8 cellular contexts compared by ENCODE assay signal in genomic region chr15:32614712-32615050, GRCh38. TPM values are rescaled to one million over a fixed set of nuclear protein-coding genes. Genes with fewer than 3 reads are reported as not detected.
A peak's percentile ranks its signal among the peaks of the same experiment; 100 is the strongest.
DNase-seq lines count a peak whose midpoint lies in the region; ATAC-seq, FAIRE-seq and TF ChIP-seq lines count a peak whose summit lies in the region.
"Not testable (repeated sequence)": the region's sequence is repeated elsewhere in the genome, so short reads cannot be mapped to it uniquely, and the experiment has no call there.

No MANE protein-coding gene starts in this region.

- not testable (repeated sequence) for H3K9me1 ChIP-seq in endothelial cell of umbilical vein (replicated peaks; ENCODE audit: control insufficient read depth, extremely low read depth, insufficient read depth, low read length)

- H3K4me3 ChIP-seq in BE2C (ENCODE audit: low read depth, low read length): peak overlapping the region; percentile 72
- H3K4me3 ChIP-seq in endothelial cell of umbilical vein (replicated peaks in 1 of 3; ENCODE audit: insufficient read depth in 1 of 3, low read depth in 1 of 3, low read length in 3 of 3): peak overlapping the region; percentile 48 to 84 (median 63)
- peak overlapping the region; percentile 68 to 81 (median 79) for H3K4me3 ChIP-seq in HepG2 (replicated peaks in 1 of 3; ENCODE audit: insufficient read depth in 1 of 3, low read depth in 2 of 3, low read length in 3 of 3)
- H3K4me3 ChIP-seq in sigmoid colon: peak overlapping the region; percentile 30 to 53 (median 48)

- H3K4me2 ChIP-seq in endothelial cell of umbilical vein (ENCODE audit: insufficient read depth, low read length) (peak overlapping the region; percentile 76), HepG2 (ENCODE audit: low read depth, low read length) (peak overlapping the region; percentile 61)

- not testable (repeated sequence) for H3K27me3 ChIP-seq in BE2C; endothelial cell of umbilical vein (ENCODE audit: control insufficient read depth in 2 of 2, insufficient read depth in 2 of 2, low read length in 2 of 2); HepG2 (ENCODE audit: control insufficient read depth in 1 of 2, insufficient read depth in 2 of 2, low read length in 2 of 2); sigmoid colon

- H3K36me3 Mint-ChIP-seq in activated T-helper 1 cell treated with anti-CD3 and anti-CD28 coated beads, Interleukin-12 subunit alpha, Interleukin-12 subunit beta, Interleukin-2, Interleukin-4 antibody, amounts not matched to agents 30 ng/mL and 10 ng/mL and 1 ng/mL, durations not matched to agents 14 hours and 24 hours and 36 hours (ENCODE audit: low read depth): peaks cover 11% of the 10 kb centered on the region

- not testable (repeated sequence) for TF ChIP-seq POLR2A in endothelial cell of umbilical vein (IDR thresholded peaks at IDR 0.05; ENCODE audit: low read depth, low read length); HepG2 (IDR thresholded peaks at IDR 0.05; ENCODE audit: insufficient read depth in 1 of 2, low read depth in 2 of 2, low read length in 2 of 2); sigmoid colon (IDR thresholded peaks at IDR 0.05)

- 3% methylated on average over 8 of the region's 16 CpGs for WGBS in HepG2 (ENCODE audit: low lambda C conversion rate)
- 0% methylated on average over 11 of the region's 16 CpGs for WGBS in sigmoid colon, 2 donors

- DNase-seq in BE2C (peak; percentile 47), sigmoid colon (peak; percentile 74)
- not testable (repeated sequence) for DNase-seq in activated T-helper 1 cell treated with anti-CD3 and anti-CD28 coated beads, Interleukin-12 subunit alpha, Interleukin-12 subunit beta, Interleukin-2, Interleukin-4 antibody, amounts not matched to agents 30 ng/mL and 10 ng/mL and 1 ng/mL, durations not matched to agents 14 hours and 24 hours and 36 hours (ENCODE audit: low spot score); endothelial cell of umbilical vein (ENCODE audit: low read depth, low spot score); HepG2 (ENCODE audit: low spot score)

- peak overlapping the region; percentile 93 for H3K27ac ChIP-seq in KOPT-K1 (ENCODE audit: low read depth, low read length, poor library complexity, severe bottlenecking)
- H3K27ac ChIP-seq in endothelial cell of umbilical vein (ENCODE audit: insufficient read depth, low read depth, low read length): peak overlapping the region; percentile 97
- peak overlapping the region; percentile 85 for H3K27ac ChIP-seq in HepG2 (ENCODE audit: extremely low read length, insufficient read depth, low read length)
- H3K27ac ChIP-seq in sigmoid colon: peak overlapping the region; percentile 73 to 81 (median 74)

- not testable (repeated sequence) for H3K9me3 ChIP-seq in BE2C; KOPT-K1 (ENCODE audit: insufficient read depth, low read length, poor library complexity, severe bottlenecking); endothelial cell of umbilical vein (replicated peaks; ENCODE audit: control insufficient read depth, insufficient read depth, low read length); HepG2 (ENCODE audit: low read length); sigmoid colon

- H3K27ac Mint-ChIP-seq in activated T-helper 1 cell treated with anti-CD3 and anti-CD28 coated beads, Interleukin-12 subunit alpha, Interleukin-12 subunit beta, Interleukin-2, Interleukin-4 antibody, amounts not matched to agents 30 ng/mL and 10 ng/mL and 1 ng/mL, durations not matched to agents 14 hours and 24 hours and 36 hours: peak overlapping the region; percentile 96

- FAIRE-seq in endothelial cell of umbilical vein (lab: Jason Lieb, UNC) (peak; percentile 15), HepG2 (lab: Jason Lieb, UNC) (peak; percentile 21)

- peaks cover 25% of the 10 kb centered on the region for H3K4me1 Mint-ChIP-seq in activated T-helper 1 cell treated with anti-CD3 and anti-CD28 coated beads, Interleukin-12 subunit alpha, Interleukin-12 subunit beta, Interleukin-2, Interleukin-4 antibody, amounts not matched to agents 30 ng/mL and 10 ng/mL and 1 ng/mL, durations not matched to agents 14 hours and 24 hours and 36 hours (ENCODE audit: low read depth)

- H3K4me3 Mint-ChIP-seq in activated T-helper 1 cell treated with anti-CD3 and anti-CD28 coated beads, Interleukin-12 subunit alpha, Interleukin-12 subunit beta, Interleukin-2, Interleukin-4 antibody, amounts not matched to agents 30 ng/mL and 10 ng/mL and 1 ng/mL, durations not matched to agents 14 hours and 24 hours and 36 hours: peak overlapping the region; percentile 98

- ATAC-seq in GM19395 (IDR thresholded peaks at IDR 0.05; ENCODE audit: unreplicated experiment) (peak; percentile 29), HG02870 (IDR thresholded peaks at IDR 0.05; ENCODE audit: unreplicated experiment) (peak; percentile 13), HepG2 (peak; percentile 68)

- CTCF ChIA-PET in endothelial cell of umbilical vein (lab: Charles Lee); HepG2 (lab: Yijun Ruan, JAX; ENCODE audit: low intra/inter-chr PET ratio, low total read pairs): not testable (repeated sequence)

- BruUV-seq in endothelial cell of umbilical vein (replicated peaks; lab: Mats Ljungman, UMichigan): TSS peak; percentile 70
- not testable (repeated sequence) for BruUV-seq in HepG2 (replicated peaks; lab: Mats Ljungman, UMichigan)

- H2AFZ ChIP-seq in endothelial cell of umbilical vein (ENCODE audit: low read depth, low read length): peak overlapping the region; percentile 73
- H2AFZ ChIP-seq in HepG2 (ENCODE audit: low read length): not testable (repeated sequence)

- peak overlapping the region; percentile 85 for H3K9ac ChIP-seq in endothelial cell of umbilical vein (replicated peaks; ENCODE audit: extremely low read depth, insufficient read depth, low read length)
- H3K9ac ChIP-seq in HepG2 (ENCODE audit: insufficient read depth, low read depth, low read length): peak overlapping the region; percentile 77

- not testable (repeated sequence) for H4K20me1 ChIP-seq in endothelial cell of umbilical vein (replicated peaks; ENCODE audit: control insufficient read depth, extremely low read depth, insufficient read depth, low read length); HepG2 (ENCODE audit: insufficient read depth, low read length)

- H3K4me1 ChIP-seq in BE2C; endothelial cell of umbilical vein (ENCODE audit: control insufficient read depth, extremely low read depth, insufficient read depth, low read length); HepG2 (ENCODE audit: insufficient read depth, low read length): not testable (repeated sequence)
- H3K4me1 ChIP-seq in sigmoid colon: peaks cover 0 to 10% (median 8%) of the 10 kb centered on the region in 4 donors

- not testable (repeated sequence) for TF ChIP-seq CTCF in BE2C (IDR thresholded peaks at IDR 0.05; ENCODE audit: low read depth, low read length); endothelial cell of umbilical vein (IDR thresholded peaks at IDR 0.05; ENCODE audit: extremely low read depth in 1 of 2, insufficient read depth in 1 of 2, low read depth in 1 of 2, low read length in 2 of 2); HepG2 (CRISPR knock-in tag; IDR thresholded peaks at IDR 0.05); sigmoid colon (IDR thresholded peaks at IDR 0.05)

- TF ChIP-seq RAD21 in HepG2 (CRISPR knock-in tag; IDR thresholded peaks at IDR 0.05): not testable (repeated sequence)

- H3K27me3 Mint-ChIP-seq in activated T-helper 1 cell treated with anti-CD3 and anti-CD28 coated beads, Interleukin-12 subunit alpha, Interleukin-12 subunit beta, Interleukin-2, Interleukin-4 antibody, amounts not matched to agents 30 ng/mL and 10 ng/mL and 1 ng/mL, durations not matched to agents 14 hours and 24 hours and 36 hours (ENCODE audit: insufficient read depth): not testable (repeated sequence)

- POLR2A ChIA-PET in endothelial cell of umbilical vein (lab: Charles Lee); HepG2 (lab: Yijun Ruan, JAX): not testable (repeated sequence)

- intact Hi-C loops in activated T-helper 1 cell treated with anti-CD3 and anti-CD28 coated beads, Interleukin-12 subunit alpha, Interleukin-12 subunit beta, Interleukin-2, Interleukin-4 antibody, amounts not matched to agents 30 ng/mL and 10 ng/mL and 1 ng/mL, durations not matched to agents 14 hours and 24 hours and 36 hours (cut with micrococcal nuclease); endothelial cell of umbilical vein (cut with micrococcal nuclease); HepG2 (cut with micrococcal nuclease; ENCODE audit: unreplicated experiment); sigmoid colon (cut with DNase I): not testable (repeated sequence)

- not testable (repeated sequence) for H3K36me3 ChIP-seq in BE2C; KOPT-K1 (ENCODE audit: insufficient read depth, low read length); endothelial cell of umbilical vein (ENCODE audit: control insufficient read depth in 2 of 2, extremely low read depth in 1 of 2, insufficient read depth in 2 of 2, low read length in 2 of 2); HepG2 (replicated peaks in 1 of 2; ENCODE audit: control insufficient read depth in 1 of 2, insufficient read depth in 2 of 2, low read length in 2 of 2); sigmoid colon

- peaks cover 38% of the 10 kb centered on the region for H3K79me2 ChIP-seq in endothelial cell of umbilical vein (ENCODE audit: control insufficient read depth, insufficient read depth, low read length)
- H3K79me2 ChIP-seq in HepG2 (ENCODE audit: insufficient read depth, low read length): peaks cover 36% of the 10 kb centered on the region

- in situ Hi-C loops in HepG2 (cut with HindIII; ENCODE audit: extremely low pct_ligation_motif_present, low pct_unique_long_range_greater_than_20kb): not testable (repeated sequence)

- dilution Hi-C loops in endothelial cell of umbilical vein (cut with MboI; ENCODE audit: extremely low pct_ligation_motif_present, low sequenced_read_pairs): not testable (repeated sequence)

- not testable (repeated sequence) for TF ChIP-seq EP300 in HepG2 (IDR thresholded peaks at IDR 0.05; ENCODE audit: low read depth in 2 of 2, low read length in 2 of 2); HepG2 (CRISPR knock-in tag; IDR thresholded peaks at IDR 0.05; ENCODE audit: borderline replicate concordance); sigmoid colon (IDR thresholded peaks at IDR 0.05)

- not testable (repeated sequence) for H3K9me3 Mint-ChIP-seq in activated T-helper 1 cell treated with anti-CD3 and anti-CD28 coated beads, Interleukin-12 subunit alpha, Interleukin-12 subunit beta, Interleukin-2, Interleukin-4 antibody, amounts not matched to agents 30 ng/mL and 10 ng/mL and 1 ng/mL, durations not matched to agents 14 hours and 24 hours and 36 hours

RNA-seq across cellular contexts. Expression of gene ARHGAP11A, which starts 0.6 kb away (rescaled TPM):
- 17.1 TPM for polyA plus RNA-seq in BE2C (2012; ENCODE audit: insufficient read depth, insufficient read length, low read depth)
- total RNA-seq in activated T-helper 1 cell treated with anti-CD3 and anti-CD28 coated beads, Interleukin-12 subunit alpha, Interleukin-12 subunit beta, Interleukin-2, Interleukin-4 antibody, amounts not matched to agents 30 ng/mL and 10 ng/mL and 1 ng/mL, durations not matched to agents 14 hours and 24 hours and 36 hours: 90.2 and 96.4 TPM in 2 replicates
- total RNA-seq in endothelial cell of umbilical vein: 82.3 and 94.1 TPM in 2 replicates
- polyA plus RNA-seq in endothelial cell of umbilical vein: 4.6 and 6.6 TPM in 2 replicates
- 9.5 and 10.9 TPM in 2 replicates for polyA plus RNA-seq in endothelial cell of umbilical vein (2011; cell fraction: cytosol; rRNA removed)
- 12.2 and 16.9 TPM in 2 replicates for polyA plus RNA-seq in endothelial cell of umbilical vein (2011; cell fraction: nucleus; rRNA removed)
- 19.7 and 44.0 TPM in 2 replicates for polyA plus RNA-seq in endothelial cell of umbilical vein (2012)
- 8.2 and 10.1 TPM in 2 replicates for polyA minus RNA-seq in endothelial cell of umbilical vein
- 22.2 TPM for polyA minus RNA-seq in endothelial cell of umbilical vein (2011; cell fraction: cytosol; rRNA and poly(A)+ RNA removed)
- polyA minus RNA-seq in endothelial cell of umbilical vein (2011; cell fraction: nucleus; rRNA and poly(A)+ RNA removed): 8.2 and 15.2 TPM in 2 replicates
- 46.3 and 59.2 TPM in 2 replicates for total RNA-seq in HepG2 (2016; rRNA removed; fragmentation: Illumina TruSeq; extraction: Trizol)
- 4.3 and 4.7 TPM in 2 replicates for total RNA-seq in HepG2 (2016; cell fraction: cytosol; rRNA removed; fragmentation: Illumina TruSeq; extraction: Trizol; ENCODE audit: low read depth)
- total RNA-seq in HepG2 (2016; cell fraction: insoluble cytoplasmic fraction; rRNA removed; fragmentation: Illumina TruSeq; extraction: Trizol): 46.2 and 55.5 TPM in 2 replicates
- total RNA-seq in HepG2 (2016; cell fraction: membrane; rRNA removed; fragmentation: Illumina TruSeq; extraction: Trizol): 20.2 and 22.3 TPM in 2 replicates
- total RNA-seq in HepG2 (2016; cell fraction: nucleus; rRNA removed; fragmentation: Illumina TruSeq; extraction: Trizol): 28.1 and 31.3 TPM in 2 replicates
- 3.2 and 5.1 TPM in 2 replicates for polyA plus RNA-seq in HepG2 (2011; rRNA removed)
- 2.2 and 2.4 TPM in 2 replicates for polyA plus RNA-seq in HepG2 (2011; cell fraction: cytosol; rRNA removed)
- polyA plus RNA-seq in HepG2 (2011; cell fraction: nucleus; rRNA removed): 2.3 and 3.1 TPM in 2 replicates
- polyA plus RNA-seq in HepG2 (2012): 6.3 and 19.0 TPM in 2 replicates
- 3.1 and 3.6 TPM in 2 replicates for polyA plus RNA-seq in HepG2 (2016; cell fraction: cytosol; fragmentation: Illumina TruSeq; extraction: Trizol; ENCODE audit: low read depth)
- polyA plus RNA-seq in HepG2 (2016; cell fraction: insoluble cytoplasmic fraction; fragmentation: Illumina TruSeq; extraction: Trizol; ENCODE audit: low read depth): 40.3 and 47.6 TPM in 2 replicates
- 8.8 and 10.2 TPM in 2 replicates for polyA plus RNA-seq in HepG2 (2016; cell fraction: membrane; fragmentation: Illumina TruSeq; extraction: Trizol; ENCODE audit: low read depth)
- polyA plus RNA-seq in HepG2 (2016; cell fraction: nucleus; fragmentation: Illumina TruSeq; extraction: Trizol; ENCODE audit: insufficient read depth, low read depth): 48.9 and 49.7 TPM in 2 replicates
- polyA minus RNA-seq in HepG2 (2011; rRNA and poly(A)+ RNA removed; ENCODE audit: low replicate concordance): 1.8 and 15.9 TPM in 2 replicates
- 4.7 and 6.0 TPM in 2 replicates for polyA minus RNA-seq in HepG2 (2011; cell fraction: cytosol; rRNA and poly(A)+ RNA removed)
- 12.3 and 16.1 TPM in 2 replicates for polyA minus RNA-seq in HepG2 (2011; cell fraction: nucleus; rRNA and poly(A)+ RNA removed)
- 1 to 10 TPM in 3 of 4 donors, under 1 TPM in 1; 0.99 to 3.6 (median 1.3) TPM for total RNA-seq in sigmoid colon
- polyA plus RNA-seq in sigmoid colon: 10 to 100 TPM in 1 of 3 donors, 1 to 10 TPM in 2; 3.5 to 12.3 (median 7.2) TPM

RNA-seq across cellular contexts. Expression of gene GOLGA8N, which starts 21.4 kb away (rescaled TPM):
- 0.32 TPM for polyA plus RNA-seq in BE2C (2012; ENCODE audit: insufficient read depth, insufficient read length, low read depth)
- 6.2 and 7.7 TPM in 2 replicates for total RNA-seq in activated T-helper 1 cell treated with anti-CD3 and anti-CD28 coated beads, Interleukin-12 subunit alpha, Interleukin-12 subunit beta, Interleukin-2, Interleukin-4 antibody, amounts not matched to agents 30 ng/mL and 10 ng/mL and 1 ng/mL, durations not matched to agents 14 hours and 24 hours and 36 hours
- total RNA-seq in endothelial cell of umbilical vein (4.5 and 4.8 TPM in 2 replicates), HepG2 (2016; rRNA removed; fragmentation: Illumina TruSeq; extraction: Trizol) (0.49 and 0.66 TPM in 2 replicates), sigmoid colon (10 to 100 TPM in 2 of 4 donors, 1 to 10 TPM in 2; 7.7 to 22.7 (median 10.3) TPM)
- polyA plus RNA-seq in endothelial cell of umbilical vein (1.2 and 1.6 TPM in 2 replicates), HepG2 (2011; rRNA removed) (1.6 and 2.1 TPM in 2 replicates), sigmoid colon (1 to 10 TPM in 2 of 3 donors, under 1 TPM in 1; 0.46 to 5.3 (median 1.8) TPM)
- polyA plus RNA-seq in endothelial cell of umbilical vein (2011; cell fraction: cytosol; rRNA removed): 0.45 and 0.54 TPM in 2 replicates
- 14.1 and 15.9 TPM in 2 replicates for polyA plus RNA-seq in endothelial cell of umbilical vein (2011; cell fraction: nucleus; rRNA removed)
- polyA plus RNA-seq in endothelial cell of umbilical vein (2012): 2.8 and 3.0 TPM in 2 replicates
- polyA minus RNA-seq in endothelial cell of umbilical vein: 6.4 and 10.9 TPM in 2 replicates
- polyA minus RNA-seq in endothelial cell of umbilical vein (2011; cell fraction: cytosol; rRNA and poly(A)+ RNA removed): 0.31 TPM
- 8.6 and 8.9 TPM in 2 replicates for polyA minus RNA-seq in endothelial cell of umbilical vein (2011; cell fraction: nucleus; rRNA and poly(A)+ RNA removed)
- total RNA-seq in HepG2 (2016; cell fraction: cytosol; rRNA removed; fragmentation: Illumina TruSeq; extraction: Trizol; ENCODE audit: low read depth): not detected in 2 replicates
- 0.18 and 1.7 TPM in 2 replicates for total RNA-seq in HepG2 (2016; cell fraction: insoluble cytoplasmic fraction; rRNA removed; fragmentation: Illumina TruSeq; extraction: Trizol)
- total RNA-seq in HepG2 (2016; cell fraction: membrane; rRNA removed; fragmentation: Illumina TruSeq; extraction: Trizol): 0.15 and 0.55 TPM in 2 replicates
- 0.53 and 0.78 TPM in 2 replicates for total RNA-seq in HepG2 (2016; cell fraction: nucleus; rRNA removed; fragmentation: Illumina TruSeq; extraction: Trizol)
- 0.09 and 0.15 TPM in 2 replicates for polyA plus RNA-seq in HepG2 (2011; cell fraction: cytosol; rRNA removed)
- polyA plus RNA-seq in HepG2 (2011; cell fraction: nucleus; rRNA removed): 4.7 TPM in 2 replicates
- 1.2 and 2.6 TPM in 2 replicates for polyA plus RNA-seq in HepG2 (2012)
- not detected in 2 replicates for polyA plus RNA-seq in HepG2 (2016; cell fraction: cytosol; fragmentation: Illumina TruSeq; extraction: Trizol; ENCODE audit: low read depth)
- 0.09 and 0.12 TPM in 2 replicates for polyA plus RNA-seq in HepG2 (2016; cell fraction: insoluble cytoplasmic fraction; fragmentation: Illumina TruSeq; extraction: Trizol; ENCODE audit: low read depth)
- polyA plus RNA-seq in HepG2 (2016; cell fraction: membrane; fragmentation: Illumina TruSeq; extraction: Trizol; ENCODE audit: low read depth): 0.07 TPM in 1 of 2 replicates, not detected in the other
- 2.9 TPM in 2 replicates for polyA plus RNA-seq in HepG2 (2016; cell fraction: nucleus; fragmentation: Illumina TruSeq; extraction: Trizol; ENCODE audit: insufficient read depth, low read depth)
- 1.6 and 2.5 TPM in 2 replicates for polyA minus RNA-seq in HepG2 (2011; rRNA and poly(A)+ RNA removed; ENCODE audit: low replicate concordance)
- 0.89 TPM in 1 of 2 replicates, not detected in the other for polyA minus RNA-seq in HepG2 (2011; cell fraction: cytosol; rRNA and poly(A)+ RNA removed)
- polyA minus RNA-seq in HepG2 (2011; cell fraction: nucleus; rRNA and poly(A)+ RNA removed): 3.4 and 5.0 TPM in 2 replicates

RNA-seq across cellular contexts. Expression of gene SCG5, which starts 26.8 kb away (rescaled TPM):
- 203 TPM for polyA plus RNA-seq in BE2C (2012; ENCODE audit: insufficient read depth, insufficient read length, low read depth)
- 1.6 and 2.6 TPM in 2 replicates for total RNA-seq in activated T-helper 1 cell treated with anti-CD3 and anti-CD28 coated beads, Interleukin-12 subunit alpha, Interleukin-12 subunit beta, Interleukin-2, Interleukin-4 antibody, amounts not matched to agents 30 ng/mL and 10 ng/mL and 1 ng/mL, durations not matched to agents 14 hours and 24 hours and 36 hours
- total RNA-seq in endothelial cell of umbilical vein (2.1 and 3.3 TPM in 2 replicates), HepG2 (2016; rRNA removed; fragmentation: Illumina TruSeq; extraction: Trizol) (2.4 and 3.5 TPM in 2 replicates), sigmoid colon (1 to 10 TPM; 2.2 to 10.0 (median 3.7) TPM)
- polyA plus RNA-seq in endothelial cell of umbilical vein (3.4 and 3.9 TPM in 2 replicates), HepG2 (2011; rRNA removed) (2.3 and 2.6 TPM in 2 replicates), sigmoid colon (1 to 10 TPM; 2.8 to 5.7 (median 3.0) TPM)
- polyA plus RNA-seq in endothelial cell of umbilical vein (2011; cell fraction: cytosol; rRNA removed): 2.6 and 4.9 TPM in 2 replicates
- 2.6 and 3.1 TPM in 2 replicates for polyA plus RNA-seq in endothelial cell of umbilical vein (2011; cell fraction: nucleus; rRNA removed)
- polyA plus RNA-seq in endothelial cell of umbilical vein (2012): 2.4 and 6.3 TPM in 2 replicates
- 1.5 and 3.7 TPM in 2 replicates for polyA minus RNA-seq in endothelial cell of umbilical vein
- not detected for polyA minus RNA-seq in endothelial cell of umbilical vein (2011; cell fraction: cytosol; rRNA and poly(A)+ RNA removed)
- 1.6 and 1.9 TPM in 2 replicates for polyA minus RNA-seq in endothelial cell of umbilical vein (2011; cell fraction: nucleus; rRNA and poly(A)+ RNA removed)
- total RNA-seq in HepG2 (2016; cell fraction: cytosol; rRNA removed; fragmentation: Illumina TruSeq; extraction: Trizol; ENCODE audit: low read depth): 1.1 and 1.3 TPM in 2 replicates
- 2.5 and 3.9 TPM in 2 replicates for total RNA-seq in HepG2 (2016; cell fraction: insoluble cytoplasmic fraction; rRNA removed; fragmentation: Illumina TruSeq; extraction: Trizol)
- 2.3 TPM in 2 replicates for total RNA-seq in HepG2 (2016; cell fraction: membrane; rRNA removed; fragmentation: Illumina TruSeq; extraction: Trizol)
- 7.4 and 7.7 TPM in 2 replicates for total RNA-seq in HepG2 (2016; cell fraction: nucleus; rRNA removed; fragmentation: Illumina TruSeq; extraction: Trizol)
- polyA plus RNA-seq in HepG2 (2011; cell fraction: cytosol; rRNA removed): 0.74 and 1.4 TPM in 2 replicates
- polyA plus RNA-seq in HepG2 (2011; cell fraction: nucleus; rRNA removed): 3.5 and 5.1 TPM in 2 replicates
- 2.2 and 2.8 TPM in 2 replicates for polyA plus RNA-seq in HepG2 (2012)
- polyA plus RNA-seq in HepG2 (2016; cell fraction: cytosol; fragmentation: Illumina TruSeq; extraction: Trizol; ENCODE audit: low read depth): 0.34 and 1.3 TPM in 2 replicates
- 2.0 and 2.3 TPM in 2 replicates for polyA plus RNA-seq in HepG2 (2016; cell fraction: insoluble cytoplasmic fraction; fragmentation: Illumina TruSeq; extraction: Trizol; ENCODE audit: low read depth)
- 1.8 and 2.0 TPM in 2 replicates for polyA plus RNA-seq in HepG2 (2016; cell fraction: membrane; fragmentation: Illumina TruSeq; extraction: Trizol; ENCODE audit: low read depth)
- 4.2 and 7.8 TPM in 2 replicates for polyA plus RNA-seq in HepG2 (2016; cell fraction: nucleus; fragmentation: Illumina TruSeq; extraction: Trizol; ENCODE audit: insufficient read depth, low read depth)
- polyA minus RNA-seq in HepG2 (2011; rRNA and poly(A)+ RNA removed; ENCODE audit: low replicate concordance): 1.4 TPM in 2 replicates
- not detected in 2 replicates for polyA minus RNA-seq in HepG2 (2011; cell fraction: cytosol; rRNA and poly(A)+ RNA removed)
- 4.9 and 10.1 TPM in 2 replicates for polyA minus RNA-seq in HepG2 (2011; cell fraction: nucleus; rRNA and poly(A)+ RNA removed)

Comparison
In these comparisons a context has a peak if more than half of its experiments do, and no peak if none do; other contexts are left out.
1. ATAC-seq: peak in every context shown above with its lines; median percentile 68 in HepG2; 29 in GM19395; 13 in HG02870.